9 cellular contexts compared by ENCODE assay signal in genomic region chr6:158718431-158719126, GRCh38.
DNase-seq lines count a peak whose midpoint lies in the region; ATAC-seq, FAIRE-seq and TF ChIP-seq lines count a peak whose summit lies in the region.
"Had no signal": no experiment of that assay in that cellular context is flagged by ENCODE, and none has a peak within 500 bp of the region (broad histone marks: within the 10 kb centered on the region; RNA-seq: fewer than 3 reads in every experiment).

No MANE protein-coding gene starts in this region.

- POLR2A ChIA-PET in CD4-positive, alpha-beta memory T cell (lab: Charles Lee; ENCODE audit: partially characterized antibody) = interaction anchor here (0.7 to 1.8 kb wide), 6 partner anchors 10 to 240 kb away, joined by 3 to 4 read pairs (median 4); no protein-coding TSS in a partner anchor
- POLR2A ChIA-PET in K562 (lab: Yijun Ruan, JAX) = interaction anchor here (0.6 to 1.4 kb wide), 7 partner anchors 9 to 1171 kb away, joined by 3 to 6 read pairs (median 3); no protein-coding TSS in a partner anchor

- H3K9me3 Mint-ChIP-seq in CD4-positive, alpha-beta memory T cell = no peaks in the 10 kb centered on the region

- no peaks in the 10 kb centered on the region for H3K27me3 Mint-ChIP-seq in CD4-positive, alpha-beta memory T cell

- no TSS peak for BruUV-seq in K562 (replicated peaks; lab: Mats Ljungman, UMichigan)

- TF ChIP-seq RAD21 in K562 (CRISPR knock-in tag; conservative IDR thresholded peaks at IDR 0.05 in 1 of 2, IDR thresholded peaks at IDR 0.05 in 1 of 2) (peak; percentile 67 to 88), liver (IDR thresholded peaks at IDR 0.05) (peak; percentile 58 to 76)

- H3K9me3 ChIP-seq in CD4-positive, alpha-beta memory T cell (ENCODE audit: control insufficient read depth in 1 of 2, low read length in 2 of 2) = no peaks in the 10 kb centered on the region
- H3K9me3 ChIP-seq in K562 (replicated peaks; ENCODE audit: control insufficient read depth, insufficient read depth, low read depth, low read length) (no peaks in the 10 kb centered on the region), liver (ENCODE audit: control insufficient read depth in 4 of 4, low read length in 3 of 4) (no peaks in the 10 kb centered on the region)
- H3K9me3 ChIP-seq: gastrocnemius medialis had no signal

- peak overlapping the region in 4 of 8 donors; percentile 39 to 82 (median 77) for H3K4me3 Mint-ChIP-seq in CD4-positive, alpha-beta memory T cell

- TF ChIP-seq EP300 in K562 (IDR thresholded peaks at IDR 0.05; ENCODE audit: low read length) = no peak

- H3K4me1 Mint-ChIP-seq in CD4-positive, alpha-beta memory T cell = peaks cover 37 to 75% (median 53%) of the 10 kb centered on the region in 4 donors

- intact Hi-C loops in CD4-positive, alpha-beta memory T cell (cut with micrococcal nuclease) = loop anchor here (5.0 kb wide), 1 partner anchor 74 kb away; no protein-coding TSS in a partner anchor
- intact Hi-C loops in K562 (cut with micrococcal nuclease) = loop anchor here (1.0 to 2.0 kb wide), 3 partner anchors 44 to 254 kb away; no protein-coding TSS in a partner anchor

- no peaks in the 10 kb centered on the region for H3K27me3 ChIP-seq in CD4-positive, alpha-beta memory T cell (ENCODE audit: insufficient read depth, low read length)
- H3K27me3 ChIP-seq in K562 (ENCODE audit: control insufficient read depth in 2 of 2, insufficient read depth in 2 of 2, low read length in 2 of 2) (peaks cover 3 to 16% of the 10 kb centered on the region in 2 experiments; a peak in 3 of 5 replicates), liver (ENCODE audit: control insufficient read depth in 4 of 4, insufficient read depth in 4 of 4, low read length in 3 of 4) (no peaks in the 10 kb centered on the region)
- H3K27me3 ChIP-seq: gastrocnemius medialis had no signal

- CTCF ChIA-PET in CD4-positive, alpha-beta memory T cell (lab: Charles Lee; ENCODE audit: partially characterized antibody) = interaction anchor here (0.9 to 2.1 kb wide), 10 partner anchors 9 to 255 kb away, joined by 3 to 5 read pairs (median 4); no protein-coding TSS in a partner anchor
- CTCF ChIA-PET in K562 (lab: Yijun Ruan, JAX; ENCODE audit: low intra/inter-chr PET ratio) = interaction anchor here (1.1 to 1.4 kb wide), 3 partner anchors 12 to 254 kb away, joined by 3 to 7 read pairs (median 3); no protein-coding TSS in a partner anchor

- in situ Hi-C loops in KBM-7 (cut with MboI; ENCODE audit: low pct_unique_long_range_greater_than_20kb, low sequenced_read_pairs) = loop anchor here (25.0 kb wide), 2 partner anchors 244 to 394 kb away; no protein-coding TSS in a partner anchor
- in situ Hi-C loops in K562 (cut with MboI) = loop anchor here (25.0 kb wide), 1 partner anchor 269 kb away; no protein-coding TSS in a partner anchor

- H4K20me1 ChIP-seq in K562 (replicated peaks; ENCODE audit: control insufficient read depth, insufficient read depth, low read length) = 0 out of 2 replicates have a peak, but pooled peaks cover 3% of the 10 kb centered on the region

- H3K9me1 ChIP-seq in K562 (ENCODE audit: control insufficient read depth, insufficient read depth, low read length) = no peaks in the 10 kb centered on the region

- H3K27ac ChIP-seq in CD4-positive, alpha-beta memory T cell (ENCODE audit: low read depth, low read length) = peak overlapping the region; percentile 25
- no peak overlapping the region for H3K27ac ChIP-seq in K562 (ENCODE audit: extremely low read depth, low read depth, low read length)
- H3K27ac ChIP-seq in liver (ENCODE audit: low read depth in 1 of 2, low read length in 2 of 2) = no peak overlapping the region
- H3K27ac ChIP-seq: gastrocnemius medialis had no signal

- H3K9ac ChIP-seq in K562 (ENCODE audit: insufficient read depth in 1 of 2, low read depth in 2 of 2, low read length in 2 of 2) = no peak overlapping the region
- H3K9ac ChIP-seq in liver (ENCODE audit: low read depth in 1 of 2, low read length in 2 of 2) = no peak overlapping the region

- DNase-seq in CD4-positive, alpha-beta memory T cell = no peak
- DNase-seq in KBM-7 (peak; percentile 58), K562 (ENCODE audit: extremely low read depth in 1 of 4, low spot score in 3 of 4) (peak; percentile 66 to 77 (median 67)), NCI-H1105 treated with DMSO at 0.1 percent for 48 hours (lab: John Stamatoyannopoulos, UW) (no peak)
- DNase-seq in stimulated activated CD4-positive, alpha-beta T cell treated with anti-CD3 and anti-CD28 coated beads, Interleukin-2, amount 100 ng/mL, for 48 hours = no peak
- DNase-seq: gastrocnemius medialis had no signal

- peak; percentile 91 to 98 (median 97) for TF ChIP-seq CTCF in K562 (IDR thresholded peaks at IDR 0.05 in 2 of 3, conservative IDR thresholded peaks at IDR 0.05 in 1 of 3; ENCODE audit: insufficient read depth in 2 of 3, low read depth in 1 of 3, low read length in 3 of 3)
- TF ChIP-seq CTCF in liver (IDR thresholded peaks at IDR 0.05; ENCODE audit: low read depth, low read length, missing input control) = peak; percentile 40

- H2AFZ ChIP-seq in K562 (ENCODE audit: low read depth, low read length) = peak overlapping the region; percentile 76

- ATAC-seq in K562 (peak; percentile 90), HG03108 (IDR thresholded peaks at IDR 0.05; ENCODE audit: unreplicated experiment) (no peak), GM18519 (IDR thresholded peaks at IDR 0.05; ENCODE audit: low FRiP score, unreplicated experiment) (no peak)

- no peak for TF ChIP-seq POLR2A in K562 (conservative IDR thresholded peaks at IDR 0.05)

- H3K4me3 ChIP-seq in CD4-positive, alpha-beta memory T cell (ENCODE audit: low read length in 2 of 2) = no peak overlapping the region
- no peak overlapping the region for H3K4me3 ChIP-seq in K562
- no peak overlapping the region for H3K4me3 ChIP-seq in liver (ENCODE audit: low read depth in 1 of 3, low read length in 3 of 3)
- H3K4me3 ChIP-seq: gastrocnemius medialis had no signal

- no peaks in the 10 kb centered on the region for H3K36me3 ChIP-seq in CD4-positive, alpha-beta memory T cell (ENCODE audit: insufficient read depth, low read length)
- H3K36me3 ChIP-seq in K562 (ENCODE audit: control insufficient read depth, insufficient read depth, low read length) (no peaks in the 10 kb centered on the region), liver (ENCODE audit: control insufficient read depth in 4 of 4, insufficient read depth in 3 of 4, low read depth in 1 of 4, low read length in 3 of 4) (no peaks in the 10 kb centered on the region)

- WGBS in K562 (ENCODE audit: insufficient coverage, low coverage, missing lambda C conversion rate) = 22% methylated on average over 15 of the region's 15 CpGs
- WGBS in liver = 66% methylated on average over 15 of the region's 15 CpGs

- no peak overlapping the region for H3K4me2 ChIP-seq in K562 (ENCODE audit: insufficient read depth, low read length)

- peaks cover 62% of the 10 kb centered on the region for H3K4me1 ChIP-seq in CD4-positive, alpha-beta memory T cell (ENCODE audit: insufficient read depth, low read length)
- H3K4me1 ChIP-seq in K562 (replicated peaks in 1 of 2; ENCODE audit: control insufficient read depth in 2 of 2, insufficient read depth in 2 of 2, low read length in 2 of 2) (peaks cover 6 to 13% of the 10 kb centered on the region in 2 experiments; a peak in 4 of 5 replicates), liver (ENCODE audit: control insufficient read depth in 4 of 4, insufficient read depth in 4 of 4, low read length in 3 of 4) (peaks cover 0 to 6% (median 0%) of the 10 kb centered on the region in 4 donors)
- H3K4me1 ChIP-seq: gastrocnemius medialis had no signal

- H3K79me2 ChIP-seq in K562 (ENCODE audit: control insufficient read depth, insufficient read depth, low read length) = no peaks in the 10 kb centered on the region

- peaks cover 14 to 39% of the 10 kb centered on the region in 2 donors for H3K36me3 Mint-ChIP-seq in CD4-positive, alpha-beta memory T cell

- FAIRE-seq in K562 (lab: Jason Lieb, UNC) = peak; percentile 73

- peak overlapping the region; percentile 53 to 95 (median 91) for H3K27ac Mint-ChIP-seq in CD4-positive, alpha-beta memory T cell

TF ChIP-seq in K562, 482 proteins besides CTCF, POLR2A, EP300 and RAD21 (continues in another document):
- TF ChIP-seq ZFP36 (IDR thresholded peaks at IDR 0.05; ENCODE audit: low read depth, low read length, partially characterized antibody) (peak; percentile 10), RB1 (IDR thresholded peaks at IDR 0.05; ENCODE audit: low read depth) (0 out of 2 replicates have a peak, but pooled peaks have one; percentile 42), ZSCAN29 (IDR thresholded peaks at IDR 0.05) (no peak), XRCC4 (IDR thresholded peaks at IDR 0.05; ENCODE audit: extremely low read depth, insufficient read depth, insufficient read length) (no peak), WHSC1 (IDR thresholded peaks at IDR 0.05; ENCODE audit: low read length) (no peak), SIN3A (IDR thresholded peaks at IDR 0.05; ENCODE audit: borderline replicate concordance in 2 of 2, control insufficient read depth in 1 of 2, low read depth in 2 of 2, low read length in 2 of 2) (no peak)

TF ChIP-seq in liver, 16 proteins besides CTCF, POLR2A, EP300 and RAD21 (continues in another document):
- TF ChIP-seq REST (IDR thresholded peaks at IDR 0.05) (no peak), FOXA2 (IDR thresholded peaks at IDR 0.05) (no peak), TAF1 (conservative IDR thresholded peaks at IDR 0.05) (no peak), SP1 (IDR thresholded peaks at IDR 0.05) (no peak), HNF4G (IDR thresholded peaks at IDR 0.05) (no peak), RXRA (IDR thresholded peaks at IDR 0.05) (no peak)

Comparison
In these comparisons a context has a peak if more than half of its experiments do, and no peak if none do; other contexts are left out.
1. DNase-seq: peak in KBM-7 (single experiment) and K562 (4 of 4); none in CD4-positive, alpha-beta memory T cell (0 of 5), stimulated activated CD4-positive, alpha-beta T cell treated with anti-CD3 and anti-CD28 coated beads, Interleukin-2, amount 100 ng/mL, for 48 hours (0 of 2) and NCI-H1105 treated with DMSO at 0.1 percent for 48 hours (single experiment).